In the genomic region with DNA sequence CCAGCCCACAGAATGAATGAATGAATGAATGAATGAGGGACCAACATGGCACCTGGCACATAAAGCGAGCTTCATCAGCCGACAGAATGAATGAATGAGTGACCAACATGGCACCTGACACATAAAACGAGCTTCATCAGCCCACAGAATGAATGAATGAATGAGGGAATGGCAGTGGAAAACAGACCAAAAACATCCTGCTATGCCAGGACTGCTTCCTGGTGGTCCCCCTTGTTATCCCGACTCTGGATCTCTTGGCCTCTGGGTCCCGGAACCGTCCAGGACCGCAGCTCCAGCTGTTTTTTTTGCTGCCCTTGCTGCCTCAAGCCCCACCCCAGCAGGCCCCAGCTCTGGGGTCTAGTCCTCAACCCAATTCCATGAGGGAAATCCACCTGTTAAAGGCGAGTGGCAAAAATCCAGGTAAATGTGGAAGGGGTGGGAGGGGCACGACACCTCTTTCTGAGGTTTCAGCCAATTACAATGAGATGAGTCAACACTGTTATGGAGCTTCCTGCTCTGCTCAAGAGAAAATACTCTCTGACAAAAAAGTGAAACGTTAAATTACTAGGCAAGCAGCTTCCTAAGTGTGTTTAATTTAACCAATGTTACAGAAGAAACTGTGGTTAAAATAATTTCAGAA, we compare ENCODE assay signal across 11 cellular contexts.
DNase-seq lines count a peak whose midpoint lies in the region; ATAC-seq and TF ChIP-seq lines count a peak whose summit lies in the region.
"Had no signal": no experiment of that assay in that cellular context is flagged by ENCODE, and none has a peak within 500 bp of the region (broad histone marks: within the 10 kb centered on the region; RNA-seq: fewer than 3 reads in every experiment).

No MANE protein-coding gene starts in this region.

- no peaks in the 10 kb centered on the region for H3K9me3 ChIP-seq in CD4-positive, CD25-positive, alpha-beta regulatory T cell (ENCODE audit: control insufficient read depth in 2 of 2, low read length in 2 of 2)
- peaks cover 2% of the 10 kb centered on the region for H3K9me3 ChIP-seq in WERI-Rb-1 (ENCODE audit: severe bottlenecking)

- no peaks in the 10 kb centered on the region for H3K36me3 Mint-ChIP-seq in CD4-positive, CD25-positive, alpha-beta regulatory T cell
- no peaks in the 10 kb centered on the region for H3K36me3 Mint-ChIP-seq in T-helper 2 cell treated with Interferon-gamma antibody and Interleukin-4, amounts not matched to agents 5 μg/mL and 100 μg/mL, for 36 hours (ENCODE audit: low read depth)
- peaks cover 2% of the 10 kb centered on the region for H3K36me3 Mint-ChIP-seq in activated naive CD4-positive, alpha-beta T cell treated with anti-CD3 and anti-CD28 coated beads, Interleukin-2, amount 10 ng/mL, durations not matched to agents 7 days and 5 days
- H3K36me3 Mint-ChIP-seq: CD14-positive monocyte had no signal

- no peak overlapping the region for H3K4me3 ChIP-seq in CD4-positive, CD25-positive, alpha-beta regulatory T cell (ENCODE audit: low read depth, low read length)
- H3K4me3 ChIP-seq in WERI-Rb-1 (ENCODE audit: low read depth, low read length), result no peak overlapping the region
- H3K4me3 ChIP-seq: skin epidermis had no signal

- ATAC-seq in CD4-positive, CD25-positive, alpha-beta regulatory T cell (ENCODE audit: low read depth in 2 of 2), result no peak
- peak; percentile 49 for ATAC-seq in HG03354 (IDR thresholded peaks at IDR 0.05; ENCODE audit: poor library complexity, severe bottlenecking, unreplicated experiment)

- H3K36me3 ChIP-seq in CD4-positive, CD25-positive, alpha-beta regulatory T cell (ENCODE audit: control insufficient read depth, insufficient read depth, low read length), result no peaks in the 10 kb centered on the region
- no peaks in the 10 kb centered on the region for H3K36me3 ChIP-seq in WERI-Rb-1

- peak in 2 of 3 donors; percentile 2 to 3 for DNase-seq in CD4-positive, CD25-positive, alpha-beta regulatory T cell
- no peak for DNase-seq in T-helper 2 cell treated with Interferon-gamma antibody and Interleukin-4, amounts not matched to agents 5 μg/mL and 100 μg/mL, for 36 hours (ENCODE audit: low spot score)
- DNase-seq in iPS-NIHi7 (ENCODE audit: extremely low spot score), result peak; percentile 22
- no peak for DNase-seq in activated naive CD4-positive, alpha-beta T cell treated with anti-CD3 and anti-CD28 coated beads, Interleukin-2, amount 10 ng/mL, durations not matched to agents 7 days and 5 days
- no peak for DNase-seq in OCI-M2 (lab: John Stamatoyannopoulos, UW; ENCODE audit: unreplicated experiment)
- DNase-seq in NCI-H1930 (lab: John Stamatoyannopoulos, UW), result no peak
- DNase-seq in WERI-Rb-1, result no peak
- DNase-seq: NCI-H1436 had no signal

- peaks cover 0 to 7% (median 5%) of the 10 kb centered on the region in 4 donors for H3K4me1 Mint-ChIP-seq in CD4-positive, CD25-positive, alpha-beta regulatory T cell
- H3K4me1 Mint-ChIP-seq in T-helper 2 cell treated with Interferon-gamma antibody and Interleukin-4, amounts not matched to agents 5 μg/mL and 100 μg/mL, for 36 hours (ENCODE audit: low read depth), result peaks cover 10% of the 10 kb centered on the region
- peaks cover 9% of the 10 kb centered on the region for H3K4me1 Mint-ChIP-seq in activated naive CD4-positive, alpha-beta T cell treated with anti-CD3 and anti-CD28 coated beads, Interleukin-2, amount 10 ng/mL, durations not matched to agents 7 days and 5 days

- no peak overlapping the region for H3K27ac ChIP-seq in CD4-positive, CD25-positive, alpha-beta regulatory T cell (ENCODE audit: insufficient read depth, low read length, poor library complexity, severe bottlenecking)
- no peak overlapping the region for H3K27ac ChIP-seq in WERI-Rb-1
- H3K27ac ChIP-seq: skin epidermis had no signal

- no peak for TF ChIP-seq CTCF in WERI-Rb-1 (IDR thresholded peaks at IDR 0.05; ENCODE audit: low read depth, low read length)

- no peak overlapping the region for H3K4me3 Mint-ChIP-seq in CD4-positive, CD25-positive, alpha-beta regulatory T cell
- H3K4me3 Mint-ChIP-seq in T-helper 2 cell treated with Interferon-gamma antibody and Interleukin-4, amounts not matched to agents 5 μg/mL and 100 μg/mL, for 36 hours, result peak overlapping the region; percentile 45
- H3K4me3 Mint-ChIP-seq in activated naive CD4-positive, alpha-beta T cell treated with anti-CD3 and anti-CD28 coated beads, Interleukin-2, amount 10 ng/mL, durations not matched to agents 7 days and 5 days, result no peak overlapping the region
- H3K4me3 Mint-ChIP-seq: CD14-positive monocyte had no signal

- no peaks in the 10 kb centered on the region for H3K27me3 Mint-ChIP-seq in CD4-positive, CD25-positive, alpha-beta regulatory T cell
- H3K27me3 Mint-ChIP-seq in T-helper 2 cell treated with Interferon-gamma antibody and Interleukin-4, amounts not matched to agents 5 μg/mL and 100 μg/mL, for 36 hours (ENCODE audit: low read depth), result no peaks in the 10 kb centered on the region
- no peaks in the 10 kb centered on the region for H3K27me3 Mint-ChIP-seq in activated naive CD4-positive, alpha-beta T cell treated with anti-CD3 and anti-CD28 coated beads, Interleukin-2, amount 10 ng/mL, durations not matched to agents 7 days and 5 days

- peaks cover 0 to 10% (median 4%) of the 10 kb centered on the region in 7 donors for H3K9me3 Mint-ChIP-seq in CD4-positive, CD25-positive, alpha-beta regulatory T cell
- peaks cover 17% of the 10 kb centered on the region for H3K9me3 Mint-ChIP-seq in T-helper 2 cell treated with Interferon-gamma antibody and Interleukin-4, amounts not matched to agents 5 μg/mL and 100 μg/mL, for 36 hours
- peaks cover 24% of the 10 kb centered on the region for H3K9me3 Mint-ChIP-seq in activated naive CD4-positive, alpha-beta T cell treated with anti-CD3 and anti-CD28 coated beads, Interleukin-2, amount 10 ng/mL, durations not matched to agents 7 days and 5 days

- CTCF ChIA-PET in activated naive CD4-positive, alpha-beta T cell treated with anti-CD3 and anti-CD28 coated beads, Interleukin-2, amount 10 ng/mL, durations not matched to agents 7 days and 5 days (lab: Charles Lee), result no interaction called here

- H3K27ac Mint-ChIP-seq in CD4-positive, CD25-positive, alpha-beta regulatory T cell, result no peak overlapping the region
- peak overlapping the region; percentile 15 for H3K27ac Mint-ChIP-seq in T-helper 2 cell treated with Interferon-gamma antibody and Interleukin-4, amounts not matched to agents 5 μg/mL and 100 μg/mL, for 36 hours
- no peak overlapping the region for H3K27ac Mint-ChIP-seq in activated naive CD4-positive, alpha-beta T cell treated with anti-CD3 and anti-CD28 coated beads, Interleukin-2, amount 10 ng/mL, durations not matched to agents 7 days and 5 days
- H3K27ac Mint-ChIP-seq: CD14-positive monocyte had no signal

- H3K27me3 ChIP-seq in CD4-positive, CD25-positive, alpha-beta regulatory T cell (ENCODE audit: control insufficient read depth, insufficient read depth, low read length), result no peaks in the 10 kb centered on the region
- peaks cover 47% of the 10 kb centered on the region for H3K27me3 ChIP-seq in WERI-Rb-1 (ENCODE audit: insufficient read depth, low read depth, severe bottlenecking)

- no peaks in the 10 kb centered on the region for H3K4me1 ChIP-seq in CD4-positive, CD25-positive, alpha-beta regulatory T cell (ENCODE audit: control insufficient read depth, insufficient read depth, low read length, poor library complexity, severe bottlenecking)

Comparison
In these comparisons a context has a peak if more than half of its experiments do, and no peak if none do; other contexts are left out.
1. DNase-seq: peak in CD4-positive, CD25-positive, alpha-beta regulatory T cell (2 of 3) and iPS-NIHi7 (single experiment); none in T-helper 2 cell treated with Interferon-gamma antibody and Interleukin-4, amounts not matched to agents 5 μg/mL and 100 μg/mL, for 36 hours (single experiment), activated naive CD4-positive, alpha-beta T cell treated with anti-CD3 and anti-CD28 coated beads, Interleukin-2, amount 10 ng/mL, durations not matched to agents 7 days and 5 days (single experiment), OCI-M2 (single experiment), NCI-H1930 (0 of 2) and WERI-Rb-1 (single experiment).